8 cellular contexts compared by ENCODE assay signal in the genomic region with DNA sequence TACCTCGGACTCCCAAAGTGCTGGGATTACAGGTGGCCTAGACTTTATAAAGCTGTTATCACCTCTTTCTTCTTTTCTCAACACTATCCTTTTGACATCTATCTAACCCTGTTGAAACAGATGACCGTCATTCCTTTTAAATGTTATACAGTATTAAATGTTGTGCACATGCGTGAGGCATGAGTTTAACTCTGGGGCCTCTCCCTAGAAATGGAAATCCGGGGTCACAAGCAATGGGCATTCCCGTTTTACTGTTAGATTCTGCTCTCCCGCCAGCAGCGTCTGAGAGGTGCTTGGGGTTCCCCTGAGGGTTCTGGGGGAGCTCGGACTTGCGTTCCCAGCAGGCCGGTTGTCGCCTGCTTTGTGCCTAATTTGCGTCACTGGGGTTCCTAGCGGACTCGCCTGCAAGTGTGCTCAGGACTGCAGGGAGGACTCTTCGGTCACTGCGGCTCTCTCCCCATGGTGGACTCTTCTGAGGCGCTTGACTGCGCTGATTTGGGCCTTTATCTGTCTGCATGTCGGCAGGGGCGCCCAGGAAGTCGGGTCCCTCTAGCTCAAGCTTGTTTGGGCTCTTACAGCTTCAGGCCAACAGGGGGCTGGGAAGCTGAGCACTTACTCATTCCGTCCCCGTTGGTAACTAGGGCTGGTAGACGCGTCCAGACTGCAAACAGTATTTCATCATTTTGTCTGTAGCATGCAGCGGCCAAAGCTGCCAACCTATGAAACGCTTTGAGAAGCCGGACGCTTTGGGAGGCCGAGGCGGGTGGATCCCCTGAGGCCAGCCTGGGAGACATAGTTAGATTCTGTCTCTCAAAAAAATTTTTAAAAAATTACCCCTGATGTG. TPM values are rescaled to one million over a fixed set of nuclear protein-coding genes. Genes with fewer than 3 reads are reported as not detected.
DNase-seq lines count a peak whose midpoint lies in the region; ATAC-seq and TF ChIP-seq lines count a peak whose summit lies in the region.

No MANE protein-coding gene starts in this region.

- CTCF ChIA-PET in CD4-positive, alpha-beta memory T cell (lab: Charles Lee; ENCODE audit: partially characterized antibody), result interaction anchor here (0.6 to 2.3 kb wide), 8 partner anchors 20 to 46 kb away, joined by 3 to 11 read pairs (median 4); no protein-coding TSS in a partner anchor

- peak overlapping the region; percentile 65 to 89 for H3K4me3 ChIP-seq in CD4-positive, alpha-beta memory T cell (ENCODE audit: low read length in 2 of 2)
- peak overlapping the region; percentile 84 for H3K4me3 ChIP-seq in SK-N-MC
- H3K4me3 ChIP-seq in ovary, result peak overlapping the region; percentile 38
- peak overlapping the region; percentile 78 for H3K4me3 ChIP-seq in thoracic aorta

- H3K27ac Mint-ChIP-seq in CD4-positive, alpha-beta memory T cell, result peak overlapping the region; percentile 88 to 96 (median 94)
- H3K27ac Mint-ChIP-seq in activated naive CD4-positive, alpha-beta T cell treated with anti-CD3 and anti-CD28 coated beads, Interleukin-2, amount 50 U/mL, for 24 hours, result peak overlapping the region; percentile 92
- peak overlapping the region; percentile 96 for H3K27ac Mint-ChIP-seq in glutamatergic neuron (ENCODE audit: unreplicated experiment)

- no peak for TF ChIP-seq EP300 in ovary (IDR thresholded peaks at IDR 0.05)

- peaks cover 0 to 2% (median 0%) of the 10 kb centered on the region in 8 donors for H3K9me3 Mint-ChIP-seq in CD4-positive, alpha-beta memory T cell
- H3K9me3 Mint-ChIP-seq in activated naive CD4-positive, alpha-beta T cell treated with anti-CD3 and anti-CD28 coated beads, Interleukin-2, amount 50 U/mL, for 24 hours, result no peaks in the 10 kb centered on the region
- H3K9me3 Mint-ChIP-seq in glutamatergic neuron (ENCODE audit: unreplicated experiment), result peaks cover 9% of the 10 kb centered on the region

- no peaks in the 10 kb centered on the region for H3K9me3 ChIP-seq in CD4-positive, alpha-beta memory T cell (ENCODE audit: control insufficient read depth in 1 of 2, low read length in 2 of 2)
- no peaks in the 10 kb centered on the region for H3K9me3 ChIP-seq in SK-N-MC (ENCODE audit: low read depth, low read length)
- no peaks in the 10 kb centered on the region for H3K9me3 ChIP-seq in ovary
- no peaks in the 10 kb centered on the region for H3K9me3 ChIP-seq in thoracic aorta

- no peak for TF ChIP-seq POLR2A in ovary (IDR thresholded peaks at IDR 0.05)

- H3K4me3 Mint-ChIP-seq in CD4-positive, alpha-beta memory T cell, result peak overlapping the region; percentile 77 to 94 (median 84)
- H3K4me3 Mint-ChIP-seq in activated naive CD4-positive, alpha-beta T cell treated with anti-CD3 and anti-CD28 coated beads, Interleukin-2, amount 50 U/mL, for 24 hours, result peak overlapping the region; percentile 84
- peak overlapping the region; percentile 85 for H3K4me3 Mint-ChIP-seq in glutamatergic neuron (ENCODE audit: unreplicated experiment)

- H3K27me3 ChIP-seq in CD4-positive, alpha-beta memory T cell (ENCODE audit: insufficient read depth, low read length), result no peaks in the 10 kb centered on the region
- no peaks in the 10 kb centered on the region for H3K27me3 ChIP-seq in ovary
- no peaks in the 10 kb centered on the region for H3K27me3 ChIP-seq in thoracic aorta (replicated peaks; ENCODE audit: insufficient read depth)

- POLR2A ChIA-PET in CD4-positive, alpha-beta memory T cell (lab: Charles Lee; ENCODE audit: partially characterized antibody), result interaction anchor here (0.7 to 2.4 kb wide), 3 partner anchors 9 to 50 kb away, joined by 3 to 22 read pairs (median 4); partner anchors contain the start of gene STX2

- H3K27ac ChIP-seq in CD4-positive, alpha-beta memory T cell (ENCODE audit: low read depth, low read length), result peak overlapping the region; percentile 76
- H3K27ac ChIP-seq in SK-N-MC (peak overlapping the region; percentile 87), ovary (peak overlapping the region in 1 of 2 donors; percentile 59), thoracic aorta (peak overlapping the region; percentile 63 to 69)

- H3K4me1 Mint-ChIP-seq in CD4-positive, alpha-beta memory T cell, result peaks cover 41 to 76% (median 58%) of the 10 kb centered on the region in 4 donors
- H3K4me1 Mint-ChIP-seq in activated naive CD4-positive, alpha-beta T cell treated with anti-CD3 and anti-CD28 coated beads, Interleukin-2, amount 50 U/mL, for 24 hours, result peaks cover 71% of the 10 kb centered on the region
- H3K4me1 Mint-ChIP-seq in glutamatergic neuron (ENCODE audit: low read depth, unreplicated experiment), result peaks cover 20% of the 10 kb centered on the region

- peak overlapping the region; percentile 91 for H3K9ac ChIP-seq in SK-N-MC (ENCODE audit: insufficient read length)

- 49 to 54% (median 52%) methylated on average over 31 of the region's 31 CpGs for WGBS in ovary, 3 donors

- TF ChIP-seq CTCF in glutamatergic neuron (IDR thresholded peaks at IDR 0.05; ENCODE audit: partially characterized antibody, unreplicated experiment) (peak; percentile 76), ovary (IDR thresholded peaks at IDR 0.05) (peak in 2 of 3 donors; percentile 13 to 26), thoracic aorta (IDR thresholded peaks at IDR 0.05) (peak; percentile 56)

- DNase-seq in CD4-positive, alpha-beta memory T cell, result peak; percentile 54 to 86 (median 68)
- DNase-seq in SK-N-MC (ENCODE audit: low read depth, low spot score) (no peak), glutamatergic neuron (peak; percentile 75), ovary (peak; percentile 39 to 65 (median 60)), thoracic aorta (ENCODE audit: low spot score) (peak; percentile 65)

- peaks cover 26 to 40% of the 10 kb centered on the region in 2 donors for H3K36me3 Mint-ChIP-seq in CD4-positive, alpha-beta memory T cell
- peaks cover 28% of the 10 kb centered on the region for H3K36me3 Mint-ChIP-seq in activated naive CD4-positive, alpha-beta T cell treated with anti-CD3 and anti-CD28 coated beads, Interleukin-2, amount 50 U/mL, for 24 hours
- peaks cover 14% of the 10 kb centered on the region for H3K36me3 Mint-ChIP-seq in glutamatergic neuron (ENCODE audit: unreplicated experiment)

- H3K36me3 ChIP-seq in CD4-positive, alpha-beta memory T cell (ENCODE audit: insufficient read depth, low read length), result peaks cover 29% of the 10 kb centered on the region
- H3K36me3 ChIP-seq in SK-N-MC (ENCODE audit: insufficient read depth, low read length) (peaks cover 33% of the 10 kb centered on the region), ovary (no peaks in the 10 kb centered on the region), thoracic aorta (peaks cover 21% of the 10 kb centered on the region)

- intact Hi-C loops in CD4-positive, alpha-beta memory T cell (cut with micrococcal nuclease), result loop anchor here (1.0 kb wide), 1 partner anchor 31 kb away; the partner anchor contains the start of gene STX2
- intact Hi-C loops in ovary (cut with DNase I), result no loop called here

- peaks cover 65% of the 10 kb centered on the region for H3K4me1 ChIP-seq in CD4-positive, alpha-beta memory T cell (ENCODE audit: insufficient read depth, low read length)
- H3K4me1 ChIP-seq in ovary (ENCODE audit: insufficient read depth) (peaks cover 3% of the 10 kb centered on the region), thoracic aorta (ENCODE audit: control insufficient read depth in 1 of 2, low read depth in 2 of 2) (peaks cover 10 to 20% of the 10 kb centered on the region in 2 donors)

- peak; percentile 30 for ATAC-seq in GM19324 (IDR thresholded peaks at IDR 0.05; ENCODE audit: low FRiP score, unreplicated experiment)
- ATAC-seq in HG03460 (IDR thresholded peaks at IDR 0.05; ENCODE audit: unreplicated experiment), result peak; percentile 51
- ATAC-seq in thoracic aorta (ENCODE audit: insufficient number of reproducible peaks, low FRiP score, low read depth), result peak; percentile 29

- H3K27me3 Mint-ChIP-seq in CD4-positive, alpha-beta memory T cell, result no peaks in the 10 kb centered on the region
- H3K27me3 Mint-ChIP-seq in activated naive CD4-positive, alpha-beta T cell treated with anti-CD3 and anti-CD28 coated beads, Interleukin-2, amount 50 U/mL, for 24 hours, result no peaks in the 10 kb centered on the region
- peaks cover 5% of the 10 kb centered on the region for H3K27me3 Mint-ChIP-seq in glutamatergic neuron (ENCODE audit: unreplicated experiment)

RNA-seq across cellular contexts. Expression of gene RAN, which starts 1.2 kb away (rescaled TPM):
- 100 to 1,000 TPM; 289 to 333 TPM for total RNA-seq in CD4-positive, alpha-beta memory T cell
- polyA plus RNA-seq in CD4-positive, alpha-beta memory T cell, result 100 to 1,000 TPM; 750 to 868 TPM
- total RNA-seq in glutamatergic neuron (ENCODE audit: unreplicated experiment), result 766 TPM
- 100 to 1,000 TPM in 6 of 7 donors, 10 to 100 TPM in 1; 80.4 to 415 (median 314) TPM for total RNA-seq in ovary
- polyA plus RNA-seq in ovary, result 100 to 1,000 TPM; 195 to 419 TPM
- 100 to 1,000 TPM; 120 to 168 TPM for total RNA-seq in thoracic aorta

RNA-seq across cellular contexts. Expression of gene STX2, which starts 31.6 kb away (rescaled TPM):
- total RNA-seq in CD4-positive, alpha-beta memory T cell, result 10 to 100 TPM; 30.2 to 35.3 TPM
- polyA plus RNA-seq in CD4-positive, alpha-beta memory T cell, result 10 to 100 TPM; 12.1 to 12.9 TPM
- total RNA-seq in glutamatergic neuron (ENCODE audit: unreplicated experiment), result 76.5 TPM
- total RNA-seq in ovary, result 10 to 100 TPM; 16.8 to 26.9 (median 21.4) TPM
- 10 to 100 TPM; 12.9 to 25.5 TPM for polyA plus RNA-seq in ovary
- 10 to 100 TPM; 27.3 to 27.9 TPM for total RNA-seq in thoracic aorta

Comparison
In these comparisons a context has a peak if more than half of its experiments do, and no peak if none do; other contexts are left out.
1. CTCF ChIP-seq: peak in every context shown above with its lines; median percentile 76 in glutamatergic neuron; 56 in thoracic aorta; 20 in ovary.